ENCODE assay signal across 1 cellular context in the genomic region with DNA sequence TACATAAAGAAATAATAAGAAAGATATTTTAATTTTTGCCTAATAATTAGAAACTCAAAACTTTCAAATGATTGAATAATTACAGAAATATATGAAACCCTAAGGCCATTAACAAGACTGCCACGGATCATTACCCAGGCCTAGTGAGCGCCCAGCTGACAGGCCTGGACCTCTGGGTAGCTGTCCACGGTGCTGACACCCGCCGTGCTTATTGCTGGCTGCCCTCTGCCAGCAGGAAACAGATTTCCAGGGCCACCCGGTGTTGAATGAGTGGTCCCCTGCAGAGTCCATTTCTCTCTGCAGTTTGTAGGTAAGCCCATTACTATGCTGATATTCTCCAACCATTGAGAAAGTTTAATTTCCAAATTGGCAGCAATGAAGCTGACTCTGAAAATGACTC.
TF ChIP-seq lines count a peak whose summit lies in the region.

No MANE protein-coding gene starts in this region.

TF ChIP-seq in H1, 55 proteins besides CTCF, POLR2A, EP300 and RAD21:
- TF ChIP-seq SIN3A (conservative IDR thresholded peaks at IDR 0.05 in 1 of 2, IDR thresholded peaks at IDR 0.05 in 1 of 2; ENCODE audit: low read depth in 1 of 2, low read length in 2 of 2) (peak; percentile 95 to 96; a peak in 3 of 4 replicates), HDAC2 (IDR thresholded peaks at IDR 0.05; ENCODE audit: borderline replicate concordance in 1 of 2, low read depth in 2 of 2, low read length in 2 of 2) (0 out of 4 replicates have a peak, but pooled peaks of 1 of the 2 experiments have one; percentile 80), SAP30 (IDR thresholded peaks at IDR 0.05; ENCODE audit: insufficient read depth, insufficient replicate concordance, low read length) (peak; percentile 78), SIX5 (IDR thresholded peaks at IDR 0.05; ENCODE audit: low read depth, low read length) (no peak)
